ENCODE assay signal across 35 cellular contexts in genomic region chr7:151487246-151487645, GRCh38. TPM values are rescaled to one million over a fixed set of nuclear protein-coding genes. Genes with fewer than 3 reads are reported as not detected.
"Had no signal": no experiment of that assay in that cellular context is flagged by ENCODE, and none has a peak within 500 bp of the region (broad histone marks: within the 10 kb centered on the region; RNA-seq: fewer than 3 reads in every experiment).

No MANE protein-coding gene starts in this region.

- H3K27ac Mint-ChIP-seq: activated naive CD4-positive, alpha-beta T cell treated with anti-CD3 and anti-CD28 coated beads, Interleukin-2, amount 10 ng/mL, durations not matched to agents 7 days and 5 days; activated naive CD8-positive, alpha-beta T cell treated with anti-CD3 and anti-CD28 coated beads, Interleukin-2, amount 10 ng/mL, durations not matched to agents 7 days and 5 days; activated T-helper 1 cell treated with anti-CD3 and anti-CD28 coated beads, Interleukin-12 subunit alpha, Interleukin-12 subunit beta, Interleukin-2, Interleukin-4 antibody, amounts not matched to agents 30 ng/mL and 10 ng/mL and 1 ng/mL, durations not matched to agents 14 hours and 24 hours and 36 hours; endodermal cell; nephron progenitor cell; progenitor cell of endocrine pancreas; stimulated activated memory B cell treated with anti-CD40 and anti-IgM and Interleukin-4, amounts not matched to agents 10 μg/mL and 1 μg/mL and 100 μg/mL, for 72 hours had no signal

- H3K9me3 ChIP-seq: ascending aorta, esophagus squamous epithelium, mucosa of descending colon, neutrophil, upper lobe of left lung, vagina had no signal

- H3K4me1 Mint-ChIP-seq: nephron progenitor cell had no signal

- ATAC-seq: left cardiac atrium; left ventricle myocardium superior; mucosa of descending colon; sciatic nerve; stimulated activated memory B cell treated with anti-CD40 and anti-IgM and Interleukin-4, amounts not matched to agents 10 μg/mL and 1 μg/mL and 100 μg/mL, for 72 hours; stimulated activated naive CD8-positive, alpha-beta T cell treated with anti-CD3 and anti-CD28 coated beads, Interleukin-15, amount 100 ng/mL, for 72 hours had no signal

- H3K27me3 ChIP-seq: ascending aorta, brain microvascular endothelial cell, esophagus squamous epithelium, neutrophil, upper lobe of left lung, vagina had no signal

- H3K4me3 ChIP-seq: ascending aorta, esophagus squamous epithelium, mucosa of descending colon, upper lobe of left lung, vagina had no signal

- H3K27ac ChIP-seq: ascending aorta, brain microvascular endothelial cell, neutrophil, upper lobe of left lung, vagina, VCaP had no signal

- H3K9me3 Mint-ChIP-seq: activated naive CD4-positive, alpha-beta T cell treated with anti-CD3 and anti-CD28 coated beads, Interleukin-2, amount 10 ng/mL, durations not matched to agents 7 days and 5 days; activated naive CD8-positive, alpha-beta T cell treated with anti-CD3 and anti-CD28 coated beads, Interleukin-2, amount 10 ng/mL, durations not matched to agents 7 days and 5 days; activated T-helper 1 cell treated with anti-CD3 and anti-CD28 coated beads, Interleukin-12 subunit alpha, Interleukin-12 subunit beta, Interleukin-2, Interleukin-4 antibody, amounts not matched to agents 30 ng/mL and 10 ng/mL and 1 ng/mL, durations not matched to agents 14 hours and 24 hours and 36 hours; endodermal cell; nephron progenitor cell; stimulated activated memory B cell treated with anti-CD40 and anti-IgM and Interleukin-4, amounts not matched to agents 10 μg/mL and 1 μg/mL and 100 μg/mL, for 72 hours; stimulated activated naive CD8-positive, alpha-beta T cell treated with anti-CD3 and anti-CD28 coated beads, Interleukin-15, amount 100 ng/mL, for 72 hours had no signal

- H3K27me3 Mint-ChIP-seq: activated naive CD4-positive, alpha-beta T cell treated with anti-CD3 and anti-CD28 coated beads, Interleukin-2, amount 10 ng/mL, durations not matched to agents 7 days and 5 days; activated naive CD8-positive, alpha-beta T cell treated with anti-CD3 and anti-CD28 coated beads, Interleukin-2, amount 10 ng/mL, durations not matched to agents 7 days and 5 days; progenitor cell of endocrine pancreas; stimulated activated memory B cell treated with anti-CD40 and anti-IgM and Interleukin-4, amounts not matched to agents 10 μg/mL and 1 μg/mL and 100 μg/mL, for 72 hours; stimulated activated naive CD8-positive, alpha-beta T cell treated with anti-CD3 and anti-CD28 coated beads, Interleukin-15, amount 100 ng/mL, for 72 hours had no signal

- DNase-seq: activated CD4-positive, alpha-beta T cell treated with anti-CD3 and anti-CD28 coated beads for 4 hours; activated CD4-positive, alpha-beta T cell treated with anti-CD3 and anti-CD28 coated beads, Interleukin-2, amount 50 U/mL, for 4 hours; activated CD8-positive, alpha-beta memory T cell treated with anti-CD3 and anti-CD28 coated beads, Interleukin-2, amount 50 U/mL, for 4 hours; activated gamma-delta T cell; activated naive CD4-positive, alpha-beta T cell treated with anti-CD3 and anti-CD28 coated beads, Interleukin-2, amount 10 ng/mL, durations not matched to agents 7 days and 5 days; activated naive CD8-positive, alpha-beta T cell treated with anti-CD3 and anti-CD28 coated beads, Interleukin-2, amount 10 ng/mL, durations not matched to agents 7 days and 5 days; activated T-cell treated with anti-CD3 and anti-CD28 coated beads, Interleukin-2, amount 50 U/mL, for 1 hour; brain microvascular endothelial cell; caudate nucleus; endodermal cell; esophagus squamous epithelium; head of caudate nucleus; hippocampal formation; left cardiac atrium; left ventricle myocardium superior; mucosa of descending colon; nephron progenitor cell; retina; small intestine; stimulated activated CD4-positive, alpha-beta T cell treated with anti-CD3 and anti-CD28 coated beads, Interleukin-4, amount 100 ng/mL, for 24 hours; stimulated activated naive CD8-positive, alpha-beta T cell treated with anti-CD3 and anti-CD28 coated beads, Interleukin-15, amount 100 ng/mL, for 72 hours; substantia nigra; T-helper 1 cell; upper lobe of left lung had no signal

- H3K4me3 Mint-ChIP-seq: activated naive CD4-positive, alpha-beta T cell treated with anti-CD3 and anti-CD28 coated beads, Interleukin-2, amount 10 ng/mL, durations not matched to agents 7 days and 5 days; activated naive CD8-positive, alpha-beta T cell treated with anti-CD3 and anti-CD28 coated beads, Interleukin-2, amount 10 ng/mL, durations not matched to agents 7 days and 5 days; activated T-helper 1 cell treated with anti-CD3 and anti-CD28 coated beads, Interleukin-12 subunit alpha, Interleukin-12 subunit beta, Interleukin-2, Interleukin-4 antibody, amounts not matched to agents 30 ng/mL and 10 ng/mL and 1 ng/mL, durations not matched to agents 14 hours and 24 hours and 36 hours; endodermal cell; nephron progenitor cell; stimulated activated memory B cell treated with anti-CD40 and anti-IgM and Interleukin-4, amounts not matched to agents 10 μg/mL and 1 μg/mL and 100 μg/mL, for 72 hours; stimulated activated naive CD8-positive, alpha-beta T cell treated with anti-CD3 and anti-CD28 coated beads, Interleukin-15, amount 100 ng/mL, for 72 hours had no signal

RNA-seq across cellular contexts. Expression of gene CRYGN, which starts 47.3 kb away (rescaled TPM):
- total RNA-seq: activated T-helper 1 cell treated with anti-CD3 and anti-CD28 coated beads, Interleukin-12 subunit alpha, Interleukin-12 subunit beta, Interleukin-2, Interleukin-4 antibody, amounts not matched to agents 30 ng/mL and 10 ng/mL and 1 ng/mL, durations not matched to agents 14 hours and 24 hours and 36 hours; ascending aorta; left ventricle myocardium superior; lung microvascular endothelial cell; osteocyte; vagina had no signal
- polyA plus RNA-seq: keratinocyte had no signal
